Comparison of ENCODE assay signal across 17 cellular contexts in the genomic region with DNA sequence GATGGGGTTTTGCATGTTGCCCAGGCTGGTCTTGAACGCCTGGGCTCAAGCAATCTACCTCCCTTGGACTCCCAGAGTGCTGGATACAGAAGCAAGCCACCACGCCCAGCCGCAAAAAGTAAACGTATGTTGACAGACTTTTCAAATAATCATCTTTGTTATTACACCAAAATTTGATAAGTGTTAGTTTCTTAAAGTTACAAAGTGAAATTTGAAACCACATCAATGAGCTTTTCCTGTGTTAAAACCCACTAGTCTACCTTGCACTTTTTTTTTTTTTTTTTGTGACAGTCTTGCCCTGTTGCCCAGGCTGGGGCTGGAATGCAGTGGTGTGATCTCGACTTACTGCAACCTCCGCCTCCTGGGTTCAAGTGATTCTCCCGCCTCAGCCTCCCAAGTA.
"Had no signal": no experiment of that assay in that cellular context is flagged by ENCODE, and none has a peak within 500 bp of the region (broad histone marks: within the 10 kb centered on the region; RNA-seq: fewer than 3 reads in every experiment).

No MANE protein-coding gene starts in this region.

- ATAC-seq: body of pancreas, left cardiac atrium, lower lobe of right lung, right cardiac atrium had no signal

- H3K4me1 ChIP-seq: body of pancreas, lower lobe of right lung, transverse colon had no signal

- H3K27ac Mint-ChIP-seq: dendritic cell treated with granulocyte-macrophage colony-stimulating factor and Interleukin-4, amounts not matched to agents 40 ng/mL and 50 ng/mL, for 4 days; progenitor cell of endocrine pancreas; T-helper 2 cell treated with Interferon-gamma antibody and Interleukin-4, amounts not matched to agents 5 μg/mL and 100 μg/mL, for 36 hours had no signal

- H3K27me3 Mint-ChIP-seq: dendritic cell treated with granulocyte-macrophage colony-stimulating factor and Interleukin-4, amounts not matched to agents 40 ng/mL and 50 ng/mL, for 4 days; progenitor cell of endocrine pancreas had no signal

- H3K9me3 Mint-ChIP-seq: dendritic cell treated with granulocyte-macrophage colony-stimulating factor and Interleukin-4, amounts not matched to agents 40 ng/mL and 50 ng/mL, for 4 days; T-helper 2 cell treated with Interferon-gamma antibody and Interleukin-4, amounts not matched to agents 5 μg/mL and 100 μg/mL, for 36 hours had no signal

- H3K4me3 ChIP-seq: body of pancreas, lower lobe of right lung, transverse colon had no signal

- DNase-seq: activated CD4-positive, alpha-beta T cell treated with anti-CD3 and anti-CD28 coated beads for 1 hour; activated CD8-positive, alpha-beta memory T cell treated with anti-CD3 and anti-CD28 coated beads for 24 hours; activated naive CD4-positive, alpha-beta T cell treated with anti-CD3 and anti-CD28 coated beads, Interleukin-2, amount 50 U/mL, for 16 hours; activated T-cell treated with anti-CD3 and anti-CD28 coated beads, Interleukin-2, amount 50 U/mL, for 48 hours; body of pancreas; cerebellar nuclear complex; left cardiac atrium; lower lobe of right lung; midbrain; right cardiac atrium; SIG-M5; small intestine; substantia nigra; transverse colon had no signal

- H3K4me3 Mint-ChIP-seq: dendritic cell treated with granulocyte-macrophage colony-stimulating factor and Interleukin-4, amounts not matched to agents 40 ng/mL and 50 ng/mL, for 4 days; T-helper 2 cell treated with Interferon-gamma antibody and Interleukin-4, amounts not matched to agents 5 μg/mL and 100 μg/mL, for 36 hours had no signal

- H3K27me3 ChIP-seq: body of pancreas, transverse colon had no signal

- H3K9me3 ChIP-seq: body of pancreas, lower lobe of right lung, transverse colon had no signal

- H3K27ac ChIP-seq: body of pancreas, lower lobe of right lung, transverse colon had no signal
